9 cellular contexts compared by ENCODE assay signal in the genomic region with DNA sequence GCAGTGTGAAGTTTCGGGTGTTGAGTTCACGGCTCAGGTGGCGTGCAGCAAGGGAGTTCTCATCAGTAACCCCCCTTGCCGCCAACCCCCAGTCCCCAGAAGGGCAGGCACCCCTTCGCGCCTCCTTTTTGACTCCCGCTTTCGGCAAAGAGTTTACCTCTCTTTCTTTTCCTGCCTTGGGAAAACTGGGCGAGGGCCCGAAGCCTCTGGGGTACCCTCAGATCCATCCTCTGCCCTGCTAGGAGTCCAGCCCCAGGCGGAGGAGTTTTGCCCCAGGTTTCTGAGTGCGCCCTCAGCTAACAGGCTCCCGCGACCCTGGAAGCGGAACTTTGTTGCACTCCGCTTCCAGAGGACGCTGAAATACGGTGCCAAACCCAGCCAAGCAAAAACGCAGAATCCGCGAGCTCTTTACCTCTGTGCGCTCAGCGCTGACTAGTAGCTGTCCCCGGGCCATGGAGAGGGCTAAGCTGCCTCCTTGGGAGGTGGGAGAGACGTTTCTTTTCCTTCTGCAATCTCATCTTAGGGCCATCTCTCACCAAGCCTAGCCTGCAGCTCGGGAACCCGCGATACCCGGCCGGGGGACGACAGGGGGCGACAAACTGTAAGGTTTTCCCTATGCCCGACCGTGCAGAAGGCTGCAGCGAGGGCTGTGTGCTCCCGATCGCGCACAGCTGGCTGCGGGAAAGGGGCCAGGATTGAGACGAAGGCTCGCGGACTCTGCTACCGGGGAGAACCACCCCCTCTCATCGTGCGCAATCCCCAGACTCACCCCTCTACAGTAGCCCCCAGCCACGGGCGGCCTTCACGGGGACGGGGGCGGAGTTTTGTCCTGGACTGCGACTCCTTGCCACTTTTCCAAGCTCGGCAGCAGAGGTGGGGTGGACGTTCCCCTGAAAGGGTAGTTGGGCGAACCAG. TPM values are rescaled to one million over a fixed set of nuclear protein-coding genes. Genes with fewer than 3 reads are reported as not detected.
DNase-seq lines count a peak whose midpoint lies in the region; ATAC-seq and TF ChIP-seq lines count a peak whose summit lies in the region.
"Had no signal": no experiment of that assay in that cellular context is flagged by ENCODE, and none has a peak within 500 bp of the region (broad histone marks: within the 10 kb centered on the region; RNA-seq: fewer than 3 reads in every experiment).

No MANE protein-coding gene starts in this region.

- no peaks in the 10 kb centered on the region for H3K9me3 Mint-ChIP-seq in activated T-cell treated with anti-CD3 and anti-CD28 coated beads, Interleukin-2, amount 50 U/mL, for 72 hours

- no peak for DNase-seq in LNCaP clone FGC (ENCODE audit: low read depth)
- peak; percentile 65 to 68 for DNase-seq in activated T-cell treated with anti-CD3 and anti-CD28 coated beads, Interleukin-2, amount 50 U/mL, for 72 hours
- peak; percentile 76 for DNase-seq in stimulated activated CD4-positive, alpha-beta T cell treated with anti-CD3 and anti-CD28 coated beads, Interleukin-15, amount 100 ng/mL, for 24 hours
- DNase-seq in GM19238 (ENCODE audit: insufficient read length, low spot score): no peak

- H3K9me3 ChIP-seq in ES-I3 (ENCODE audit: control insufficient read depth, insufficient read depth, low read length): no peaks in the 10 kb centered on the region
- H3K9me3 ChIP-seq in iPS-15b (ENCODE audit: control insufficient read depth, insufficient read depth, low read length): no peaks in the 10 kb centered on the region
- H3K9me3 ChIP-seq: SJCRH30 had no signal

- peaks cover 14% of the 10 kb centered on the region for H3K4me1 Mint-ChIP-seq in activated T-cell treated with anti-CD3 and anti-CD28 coated beads, Interleukin-2, amount 50 U/mL, for 72 hours (ENCODE audit: low read depth)

- H3K27me3 Mint-ChIP-seq in activated T-cell treated with anti-CD3 and anti-CD28 coated beads, Interleukin-2, amount 50 U/mL, for 72 hours (ENCODE audit: low read depth): peaks cover 83% of the 10 kb centered on the region

- H3K4me3 Mint-ChIP-seq in activated T-cell treated with anti-CD3 and anti-CD28 coated beads, Interleukin-2, amount 50 U/mL, for 72 hours: peak overlapping the region; percentile 28 to 67

- H3K4me3 ChIP-seq in LNCaP clone FGC (ENCODE audit: low read depth, low read length): peak overlapping the region; percentile 44
- peak overlapping the region; percentile 50 for H3K4me3 ChIP-seq in iPS-15b (ENCODE audit: low read depth, low read length)
- H3K4me3 ChIP-seq: SJCRH30 had no signal

- H3K9ac ChIP-seq in ES-I3 (ENCODE audit: low read depth, low read length) (peak overlapping the region; percentile 22; the same call in 1 of the 2 replicates), iPS-15b (ENCODE audit: low read depth, low read length) (no peak overlapping the region)

- peak overlapping the region; percentile 54 for H3K27ac Mint-ChIP-seq in activated T-cell treated with anti-CD3 and anti-CD28 coated beads, Interleukin-2, amount 50 U/mL, for 72 hours

- H3K27me3 ChIP-seq in iPS-15b (ENCODE audit: control insufficient read depth, insufficient read depth, low read length): peaks cover 99% of the 10 kb centered on the region
- H3K27me3 ChIP-seq: SJCRH30 had no signal

- H3K4me1 ChIP-seq in ES-I3 (ENCODE audit: insufficient read depth, low read length) (peaks cover 7% of the 10 kb centered on the region), iPS-15b (ENCODE audit: control insufficient read depth, insufficient read depth, low read length) (peaks cover 12% of the 10 kb centered on the region)
- H3K4me1 ChIP-seq: SJCRH30 had no signal

- TF ChIP-seq CTCF in LNCaP clone FGC (IDR thresholded peaks at IDR 0.05; ENCODE audit: control insufficient read depth, extremely low read depth, insufficient read depth): peak; percentile 91

- ATAC-seq in activated T-cell treated with anti-CD3 and anti-CD28 coated beads, Interleukin-2, amount 50 U/mL, for 72 hours (replicated peaks in 1 of 2): peak; percentile 56 to 67
- no peak for ATAC-seq in GM19324 (IDR thresholded peaks at IDR 0.05; ENCODE audit: low FRiP score, unreplicated experiment)
- no peak for ATAC-seq in GM21528 (IDR thresholded peaks at IDR 0.05; ENCODE audit: low FRiP score, unreplicated experiment)

- H3K36me3 Mint-ChIP-seq in activated T-cell treated with anti-CD3 and anti-CD28 coated beads, Interleukin-2, amount 50 U/mL, for 72 hours (ENCODE audit: insufficient read depth in 2 of 2): no peaks in the 10 kb centered on the region

- H3K36me3 ChIP-seq in ES-I3 (ENCODE audit: insufficient read depth, low read length) (no peaks in the 10 kb centered on the region), iPS-15b (ENCODE audit: control insufficient read depth, insufficient read depth, low read length) (no peaks in the 10 kb centered on the region)
- H3K36me3 ChIP-seq: SJCRH30 had no signal

RNA-seq across cellular contexts. Expression of a gene that starts 2.7 kb away (rescaled TPM):
- not detected for total RNA-seq in activated T-cell treated with anti-CD3 and anti-CD28 coated beads, Interleukin-2, amount 50 U/mL, for 72 hours
- total RNA-seq: SJCRH30 had no signal

Comparison
In these comparisons a context has a peak if more than half of its experiments do, and no peak if none do; other contexts are left out.
1. DNase-seq: peak in activated T-cell treated with anti-CD3 and anti-CD28 coated beads, Interleukin-2, amount 50 U/mL, for 72 hours (2 of 2) and stimulated activated CD4-positive, alpha-beta T cell treated with anti-CD3 and anti-CD28 coated beads, Interleukin-15, amount 100 ng/mL, for 24 hours (single experiment); none in LNCaP clone FGC (single experiment) and GM19238 (single experiment).
2. ATAC-seq: peak in activated T-cell treated with anti-CD3 and anti-CD28 coated beads, Interleukin-2, amount 50 U/mL, for 72 hours (2 of 2); none in GM19324 (single experiment) and GM21528 (single experiment).